ENCODE assay signal across 24 cellular contexts in the genomic region with DNA sequence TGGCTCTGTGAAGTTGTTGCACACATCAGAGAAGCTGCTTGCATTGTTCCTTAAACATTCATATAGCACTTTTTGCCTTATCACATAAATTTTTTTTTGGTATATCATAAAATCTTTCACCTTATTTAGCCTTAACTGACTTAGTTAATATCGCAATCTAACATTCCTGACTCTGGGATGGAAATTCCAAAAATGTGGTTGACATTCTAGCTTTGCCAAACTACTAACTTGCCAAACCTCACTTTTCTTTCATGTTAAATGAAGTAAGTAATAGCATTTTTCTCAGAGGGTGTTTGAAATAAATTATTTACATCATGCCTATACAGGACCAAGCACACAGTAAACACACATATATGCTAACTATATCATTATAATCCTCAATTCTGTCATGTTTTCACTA.
"Had no signal": no experiment of that assay in that cellular context is flagged by ENCODE, and none has a peak within 500 bp of the region (broad histone marks: within the 10 kb centered on the region; RNA-seq: fewer than 3 reads in every experiment).

No MANE protein-coding gene starts in this region.

- H3K36me3 ChIP-seq: neutrophil, pancreas, right lobe of liver, sigmoid colon, stomach, thoracic aorta, thyroid gland, tibial nerve, upper lobe of right lung, uterus had no signal

- H3K27me3 ChIP-seq: neutrophil, pancreas, right lobe of liver, sigmoid colon, stomach, thyroid gland, tibial nerve, upper lobe of right lung, uterus had no signal

- H3K4me1 ChIP-seq: pancreas, psoas muscle, right lobe of liver, sigmoid colon, stomach, thyroid gland, tibial nerve, upper lobe of right lung, uterus had no signal

- H3K4me3 ChIP-seq: pancreas, psoas muscle, right lobe of liver, sigmoid colon, stomach, thoracic aorta, thyroid gland, tibial nerve, upper lobe of right lung, uterus had no signal

- DNase-seq: naive thymus-derived CD8-positive, alpha-beta T cell; nephron progenitor cell; nucleus accumbens; pancreas; psoas muscle; right cardiac atrium; right lobe of liver; sigmoid colon; small intestine; stimulated activated CD4-positive, alpha-beta T cell treated with anti-CD3 and anti-CD28 coated beads, Interleukin-15, amount 100 ng/mL, for 24 hours; stimulated activated CD4-positive, alpha-beta T cell treated with anti-CD3 and anti-CD28 coated beads, Interleukin-2, amount 100 ng/mL, for 24 hours; stimulated activated CD4-positive, alpha-beta T cell treated with anti-CD3 and anti-CD28 coated beads, Interleukin-2, amount 100 ng/mL, for 48 hours; stimulated activated CD4-positive, alpha-beta T cell treated with anti-CD3 and anti-CD28 coated beads, Interleukin-4, amount 100 ng/mL, for 24 hours; stimulated activated naive B cell treated with anti-CD40 and anti-IgM and Interleukin-4, amounts not matched to agents 10 μg/mL and 1 μg/mL and 100 μg/mL, for 72 hours; stimulated activated naive CD4-positive, alpha-beta T cell treated with Interleukin-2 at 50 U/mL for 16 hours; stomach; thyroid gland; upper lobe of right lung; uterus had no signal

- H3K9me3 ChIP-seq: neutrophil, pancreas, psoas muscle, right lobe of liver, sigmoid colon, stomach, thoracic aorta, thyroid gland, tibial nerve, upper lobe of right lung, uterus had no signal

- ATAC-seq: naive thymus-derived CD8-positive, alpha-beta T cell; natural killer cell treated with Interleukin-12 subunit alpha and Interleukin-12 subunit beta and Interleukin-15 and Interleukin-18, amount 100 ng/mL, for 72 hours; pancreas; psoas muscle; right cardiac atrium; right lobe of liver; stimulated activated effector memory CD8-positive, alpha-beta T cell treated with anti-CD3 and anti-CD28 coated beads, Interleukin-12 subunit alpha, Interleukin-12 subunit beta, amount 100 ng/mL, for 72 hours; stimulated activated naive B cell treated with anti-CD40 and anti-IgM and Interleukin-4, amounts not matched to agents 10 μg/mL and 1 μg/mL and 100 μg/mL, for 72 hours; upper lobe of right lung had no signal

- H3K27ac ChIP-seq: neutrophil, pancreas, psoas muscle, right lobe of liver, sigmoid colon, stomach, thoracic aorta, thyroid gland, tibial nerve, upper lobe of right lung, uterus had no signal
